Comparison of ENCODE assay signal across 11 cellular contexts in genomic region chr1:66438062-66438970, GRCh38.
A peak's percentile ranks its signal among the peaks of the same experiment; 100 is the strongest.
DNase-seq lines count a peak whose midpoint lies in the region; ATAC-seq, FAIRE-seq and TF ChIP-seq lines count a peak whose summit lies in the region.
"Had no signal": no experiment of that assay in that cellular context is flagged by ENCODE, and none has a peak within 500 bp of the region (broad histone marks: within the 10 kb centered on the region; RNA-seq: fewer than 3 reads in every experiment).

No MANE protein-coding gene starts in this region.

- TF ChIP-seq POLR2A in thyroid gland (IDR thresholded peaks at IDR 0.05) = no peak

- no peak overlapping the region for H2AFZ ChIP-seq in smooth muscle cell (ENCODE audit: low read depth)

- H3K4me1 Mint-ChIP-seq in CD4-positive, CD25-positive, alpha-beta regulatory T cell = peaks cover 20 to 42% (median 26%) of the 10 kb centered on the region in 4 donors

- H3K27ac ChIP-seq in CD4-positive, CD25-positive, alpha-beta regulatory T cell (ENCODE audit: insufficient read depth, low read length, poor library complexity, severe bottlenecking) = no peak overlapping the region
- H3K27ac ChIP-seq in thyroid gland = no peak overlapping the region
- H3K27ac ChIP-seq in smooth muscle cell (ENCODE audit: low read depth) = no peak overlapping the region
- H3K27ac ChIP-seq: psoas muscle had no signal

- DNase-seq in CD4-positive, CD25-positive, alpha-beta regulatory T cell = no peak
- DNase-seq in MV-4-11 (lab: John Stamatoyannopoulos, UW) (peak; percentile 37), bronchial epithelial cell (ENCODE audit: low read depth) (peak; percentile 58), thyroid gland (no peak), hepatic stellate cell (ENCODE audit: low spot score) (no peak), smooth muscle cell (lab: John Stamatoyannopoulos, UW; ENCODE audit: unreplicated experiment) (no peak)
- DNase-seq: DMS 273 treated with DMSO at 0.1 percent for 48 hours, kidney glomerular epithelial cell, psoas muscle had no signal

- no peaks in the 10 kb centered on the region for H3K79me2 ChIP-seq in smooth muscle cell (ENCODE audit: low read depth)

- no peaks in the 10 kb centered on the region for H3K27me3 ChIP-seq in CD4-positive, CD25-positive, alpha-beta regulatory T cell (ENCODE audit: control insufficient read depth, insufficient read depth, low read length)
- no peaks in the 10 kb centered on the region for H3K27me3 ChIP-seq in bronchial epithelial cell (ENCODE audit: control insufficient read depth, insufficient read depth, low read length)
- H3K27me3 ChIP-seq in thyroid gland = no peaks in the 10 kb centered on the region
- no peaks in the 10 kb centered on the region for H3K27me3 ChIP-seq in smooth muscle cell (ENCODE audit: low read depth)

- no peak for ATAC-seq in CD4-positive, CD25-positive, alpha-beta regulatory T cell (ENCODE audit: low read depth in 2 of 2)
- ATAC-seq in GM19455 (IDR thresholded peaks at IDR 0.05; ENCODE audit: unreplicated experiment) (peak; percentile 6), GM18858 (IDR thresholded peaks at IDR 0.05; ENCODE audit: unreplicated experiment) (no peak)
- ATAC-seq: psoas muscle had no signal

- WGBS in thyroid gland, 2 donors = 86 to 89% methylated on average over 9 of the region's 9 CpGs
- 76% methylated on average over 9 of the region's 9 CpGs for WGBS in smooth muscle cell (ENCODE audit: low lambda C conversion rate)

- H3K4me2 ChIP-seq in smooth muscle cell = no peak overlapping the region

- H3K9me3 Mint-ChIP-seq in CD4-positive, CD25-positive, alpha-beta regulatory T cell = peaks cover 0 to 2% (median 0%) of the 10 kb centered on the region in 7 donors

- H3K4me3 ChIP-seq in CD4-positive, CD25-positive, alpha-beta regulatory T cell (ENCODE audit: low read depth, low read length) = peak overlapping the region; percentile 29
- H3K4me3 ChIP-seq in bronchial epithelial cell (ENCODE audit: low read depth, low read length) (no peak overlapping the region), thyroid gland (replicated peaks in 1 of 3) (no peak overlapping the region), smooth muscle cell (no peak overlapping the region)
- H3K4me3 ChIP-seq: psoas muscle had no signal

- no peaks in the 10 kb centered on the region for H3K36me3 ChIP-seq in CD4-positive, CD25-positive, alpha-beta regulatory T cell (ENCODE audit: control insufficient read depth, insufficient read depth, low read length)
- H3K36me3 ChIP-seq in bronchial epithelial cell (ENCODE audit: control insufficient read depth, insufficient read depth, low read length) = no peaks in the 10 kb centered on the region
- H3K36me3 ChIP-seq in thyroid gland = no peaks in the 10 kb centered on the region
- no peaks in the 10 kb centered on the region for H3K36me3 ChIP-seq in smooth muscle cell (ENCODE audit: low read depth)

- H3K36me3 Mint-ChIP-seq in CD4-positive, CD25-positive, alpha-beta regulatory T cell = no peaks in the 10 kb centered on the region

- no peaks in the 10 kb centered on the region for H3K9me3 ChIP-seq in CD4-positive, CD25-positive, alpha-beta regulatory T cell (ENCODE audit: control insufficient read depth in 2 of 2, low read length in 2 of 2)
- H3K9me3 ChIP-seq in thyroid gland (no peaks in the 10 kb centered on the region), smooth muscle cell (replicated peaks; ENCODE audit: low read depth) (no peaks in the 10 kb centered on the region)
- H3K9me3 ChIP-seq: psoas muscle had no signal

- intact Hi-C loops in thyroid gland (cut with DNase I) = no loop called here

- TF ChIP-seq CTCF in bronchial epithelial cell (IDR thresholded peaks at IDR 0.05; ENCODE audit: insufficient read depth, low read length, severe bottlenecking) = no peak
- no peak for TF ChIP-seq CTCF in thyroid gland (IDR thresholded peaks at IDR 0.05)
- TF ChIP-seq CTCF in smooth muscle cell (IDR thresholded peaks at IDR 0.05; ENCODE audit: borderline replicate concordance, insufficient read depth, poor library complexity, severe bottlenecking) = no peak

- H3K27ac Mint-ChIP-seq in CD4-positive, CD25-positive, alpha-beta regulatory T cell = peak overlapping the region; percentile 7 to 88 (median 86)

- FAIRE-seq in bronchial epithelial cell (lab: Jason Lieb, UNC) = no peak

- no peaks in the 10 kb centered on the region for H4K20me1 ChIP-seq in smooth muscle cell (ENCODE audit: low read depth)

- no peaks in the 10 kb centered on the region for H3F3A ChIP-seq in smooth muscle cell (ENCODE audit: low read depth)

- no peak overlapping the region for H3K9ac ChIP-seq in smooth muscle cell (ENCODE audit: low read depth)

- no peaks in the 10 kb centered on the region for H3K27me3 Mint-ChIP-seq in CD4-positive, CD25-positive, alpha-beta regulatory T cell

- H3K4me1 ChIP-seq in CD4-positive, CD25-positive, alpha-beta regulatory T cell (ENCODE audit: control insufficient read depth, insufficient read depth, low read length, poor library complexity, severe bottlenecking) = peaks cover 20% of the 10 kb centered on the region
- H3K4me1 ChIP-seq in thyroid gland (no peaks in the 10 kb centered on the region), smooth muscle cell (ENCODE audit: low read depth) (no peaks in the 10 kb centered on the region)
- H3K4me1 ChIP-seq: psoas muscle had no signal

- peak overlapping the region; percentile 10 to 66 (median 44) for H3K4me3 Mint-ChIP-seq in CD4-positive, CD25-positive, alpha-beta regulatory T cell

Comparison
In these comparisons a context has a peak if more than half of its experiments do, and no peak if none do; other contexts are left out.
1. DNase-seq: peak in MV-4-11 (single experiment) and bronchial epithelial cell (single experiment); none in CD4-positive, CD25-positive, alpha-beta regulatory T cell (0 of 3), thyroid gland (0 of 2), hepatic stellate cell (single experiment) and smooth muscle cell (single experiment).